ENCODE assay signal across 13 cellular contexts in genomic region chr20:3082955-3083952, GRCh38. TPM values are rescaled to one million over a fixed set of nuclear protein-coding genes. Genes with fewer than 3 reads are reported as not detected.
DNase-seq lines count a peak whose midpoint lies in the region; ATAC-seq and TF ChIP-seq lines count a peak whose summit lies in the region.
"Had no signal": no experiment of that assay in that cellular context is flagged by ENCODE, and none has a peak within 500 bp of the region (broad histone marks: within the 10 kb centered on the region; RNA-seq: fewer than 3 reads in every experiment).

No MANE protein-coding gene starts in this region.

- H3K36me3 Mint-ChIP-seq in activated CD8-positive, alpha-beta memory T cell treated with anti-CD3 and anti-CD28 coated beads, Interleukin-2, amount 10 ng/mL, durations not matched to agents 7 days and 5 days, result no peaks in the 10 kb centered on the region
- H3K36me3 Mint-ChIP-seq in activated naive CD8-positive, alpha-beta T cell, result peaks cover 2% of the 10 kb centered on the region

- H3K36me3 ChIP-seq in left lung, result no peaks in the 10 kb centered on the region
- no peaks in the 10 kb centered on the region for H3K36me3 ChIP-seq in stomach
- H3K36me3 ChIP-seq in SJCRH30, result no peaks in the 10 kb centered on the region
- H3K36me3 ChIP-seq: BLaER1 treated with 17β-estradiol and CSF1 and Interleukin-3, amounts not matched to agents 10 nM and 100 nM had no signal

- peak; percentile 41 for ATAC-seq in activated CD8-positive, alpha-beta memory T cell treated with anti-CD3 and anti-CD28 coated beads, Interleukin-2, amount 10 ng/mL, durations not matched to agents 7 days and 5 days
- ATAC-seq in left lung, result peak; percentile 18
- no peak for ATAC-seq in HG02852 (IDR thresholded peaks at IDR 0.05; ENCODE audit: unreplicated experiment)
- ATAC-seq: mucosa of descending colon had no signal

- H3K4me1 ChIP-seq in left lung (peaks cover 5 to 17% of the 10 kb centered on the region in 2 donors), stomach (peaks cover 14 to 31% (median 24%) of the 10 kb centered on the region in 4 donors), SJCRH30 (no peaks in the 10 kb centered on the region)
- H3K4me1 ChIP-seq: BLaER1 treated with 17β-estradiol and CSF1 and Interleukin-3, amounts not matched to agents 10 nM and 100 nM had no signal

- intact Hi-C loops in left lung (cut with DNase I), result no loop called here
- intact Hi-C loops in stomach (cut with DNase I; ENCODE audit: low total_unique reads), result no loop called here

- DNase-seq in activated CD8-positive, alpha-beta memory T cell treated with anti-CD3 and anti-CD28 coated beads, Interleukin-2, amount 10 ng/mL, durations not matched to agents 7 days and 5 days, result no peak
- DNase-seq in activated CD8-positive, alpha-beta memory T cell treated with anti-CD3 and anti-CD28 coated beads, Interleukin-2, amount 50 U/mL, for 4 hours, result no peak
- peak in 1 of 2 donors; percentile 72 for DNase-seq in left lung
- DNase-seq in stomach, result no peak
- no peak for DNase-seq in NCI-H510A treated with DMSO at 0.1 percent for 48 hours (lab: John Stamatoyannopoulos, UW)
- no peak for DNase-seq in SJCRH30
- DNase-seq: activated effector memory CD4-positive, alpha-beta T cell treated with anti-CD3 and anti-CD28 coated beads, Interleukin-2, amount 50 U/mL, for 16 hours; NCI-H2171 had no signal

- peak overlapping the region in 1 of 2 donors; percentile 14 for H3K4me3 ChIP-seq in left lung
- H3K4me3 ChIP-seq in stomach, result peak overlapping the region; percentile 34 to 56 (median 41)
- H3K4me3 ChIP-seq in SJCRH30, result no peak overlapping the region
- H3K4me3 ChIP-seq: BLaER1 treated with 17β-estradiol and CSF1 and Interleukin-3, amounts not matched to agents 10 nM and 100 nM; mucosa of descending colon had no signal

- WGBS in stomach, 5 donors, result 13 to 39% (median 18%) methylated on average over 27 to 76 of the region's 76 CpGs

- TF ChIP-seq EP300 in stomach (IDR thresholded peaks at IDR 0.05), result no peak

- TF ChIP-seq POLR2A in stomach (IDR thresholded peaks at IDR 0.05), result no peak

- H3K27ac Mint-ChIP-seq in activated CD8-positive, alpha-beta memory T cell treated with anti-CD3 and anti-CD28 coated beads, Interleukin-2, amount 10 ng/mL, durations not matched to agents 7 days and 5 days, result no peak overlapping the region
- no peak overlapping the region for H3K27ac Mint-ChIP-seq in activated naive CD8-positive, alpha-beta T cell

- H3K4me3 Mint-ChIP-seq in activated CD8-positive, alpha-beta memory T cell treated with anti-CD3 and anti-CD28 coated beads, Interleukin-2, amount 10 ng/mL, durations not matched to agents 7 days and 5 days, result no peak overlapping the region
- H3K4me3 Mint-ChIP-seq in activated naive CD8-positive, alpha-beta T cell, result peak overlapping the region; percentile 62

- peaks cover 2% of the 10 kb centered on the region for H3K4me1 Mint-ChIP-seq in activated CD8-positive, alpha-beta memory T cell treated with anti-CD3 and anti-CD28 coated beads, Interleukin-2, amount 10 ng/mL, durations not matched to agents 7 days and 5 days
- peaks cover 5% of the 10 kb centered on the region for H3K4me1 Mint-ChIP-seq in activated naive CD8-positive, alpha-beta T cell (ENCODE audit: low read depth)

- TF ChIP-seq CTCF in left lung (IDR thresholded peaks at IDR 0.05) (no peak), stomach (IDR thresholded peaks at IDR 0.05) (no peak)

- H3K27me3 Mint-ChIP-seq in activated CD8-positive, alpha-beta memory T cell treated with anti-CD3 and anti-CD28 coated beads, Interleukin-2, amount 10 ng/mL, durations not matched to agents 7 days and 5 days, result peaks cover 64% of the 10 kb centered on the region
- peaks cover 11% of the 10 kb centered on the region for H3K27me3 Mint-ChIP-seq in activated naive CD8-positive, alpha-beta T cell

- H3K27me3 ChIP-seq in left lung (peaks cover 29 to 75% of the 10 kb centered on the region in 2 donors), stomach (peaks cover 0 to 68% (median 42%) of the 10 kb centered on the region in 3 donors), SJCRH30 (no peaks in the 10 kb centered on the region)

- no peaks in the 10 kb centered on the region for H3K9me3 Mint-ChIP-seq in activated CD8-positive, alpha-beta memory T cell treated with anti-CD3 and anti-CD28 coated beads, Interleukin-2, amount 10 ng/mL, durations not matched to agents 7 days and 5 days (ENCODE audit: low read depth)
- no peaks in the 10 kb centered on the region for H3K9me3 Mint-ChIP-seq in activated naive CD8-positive, alpha-beta T cell (ENCODE audit: low read depth)

- H3K9me3 ChIP-seq in left lung (no peaks in the 10 kb centered on the region), stomach (no peaks in the 10 kb centered on the region), SJCRH30 (replicated peaks) (no peaks in the 10 kb centered on the region)
- H3K9me3 ChIP-seq: mucosa of descending colon had no signal

- CTCF ChIA-PET in activated CD8-positive, alpha-beta memory T cell treated with anti-CD3 and anti-CD28 coated beads, Interleukin-2, amount 10 ng/mL, durations not matched to agents 7 days and 5 days (lab: Charles Lee), result no interaction called here

- no peak overlapping the region for H3K27ac ChIP-seq in left lung
- H3K27ac ChIP-seq in stomach, result no peak overlapping the region
- H3K27ac ChIP-seq in SJCRH30, result no peak overlapping the region
- H3K27ac ChIP-seq: BLaER1 treated with 17β-estradiol and CSF1 and Interleukin-3, amounts not matched to agents 10 nM and 100 nM had no signal

RNA-seq across cellular contexts. Expression of gene AVP, which starts 1.3 kb away (rescaled TPM):
- total RNA-seq in activated CD8-positive, alpha-beta memory T cell treated with anti-CD3 and anti-CD28 coated beads, Interleukin-2, amount 10 ng/mL, durations not matched to agents 7 days and 5 days, result not detected
- total RNA-seq in left lung, result not detected
- total RNA-seq in stomach, result not detected
- polyA plus RNA-seq in stomach, result not detected
- total RNA-seq in SJCRH30 (2014; rRNA removed; shearing (Covaris generic)), result not detected in 2 replicates
- total RNA-seq: fibroblast of lung, mucosa of descending colon had no signal
- polyA plus RNA-seq: fibroblast of lung had no signal

RNA-seq across cellular contexts. Expression of gene OXT, which starts 11.8 kb away (rescaled TPM):
- total RNA-seq in activated CD8-positive, alpha-beta memory T cell treated with anti-CD3 and anti-CD28 coated beads, Interleukin-2, amount 10 ng/mL, durations not matched to agents 7 days and 5 days, result not detected
- total RNA-seq in left lung (under 1 TPM in 1 of 2 donors, not detected in 1; 0.55 TPM), stomach (not detected)
- polyA plus RNA-seq in stomach, result under 1 TPM in 1 of 3 donors, not detected in 2; 0.45 TPM
- not detected in 2 replicates for total RNA-seq in SJCRH30 (2014; rRNA removed; shearing (Covaris generic))
- total RNA-seq: fibroblast of lung had no signal
- polyA plus RNA-seq: fibroblast of lung had no signal

RNA-seq across cellular contexts. Expression of gene MRPS26, which starts 37.4 kb away (rescaled TPM):
- total RNA-seq in activated CD8-positive, alpha-beta memory T cell treated with anti-CD3 and anti-CD28 coated beads, Interleukin-2, amount 10 ng/mL, durations not matched to agents 7 days and 5 days, result 10 to 100 TPM; 43.0 to 46.7 TPM
- total RNA-seq in left lung (10 to 100 TPM; 37.4 to 40.4 TPM), stomach (100 to 1,000 TPM in 1 of 5 donors, 10 to 100 TPM in 3, 1 to 10 TPM in 1; 4.5 to 102 (median 34.5) TPM)
- 10 to 100 TPM; 65.4 to 82.8 (median 74.3) TPM for polyA plus RNA-seq in stomach
- 46.2 and 46.5 TPM in 2 replicates for total RNA-seq in SJCRH30 (2014; rRNA removed; shearing (Covaris generic))

RNA-seq across cellular contexts. Expression of gene GNRH2, which starts 39.8 kb away (rescaled TPM):
- under 1 TPM; 0.55 to 0.63 TPM for total RNA-seq in activated CD8-positive, alpha-beta memory T cell treated with anti-CD3 and anti-CD28 coated beads, Interleukin-2, amount 10 ng/mL, durations not matched to agents 7 days and 5 days
- total RNA-seq in left lung (under 1 TPM in 1 of 2 donors, not detected in 1; 0.63 TPM), stomach (1 to 10 TPM in 1 of 5 donors, not detected in 4; 8.0 TPM)
- 1 to 10 TPM in 1 of 3 donors, not detected in 2; 1.4 TPM for polyA plus RNA-seq in stomach
- total RNA-seq in SJCRH30 (2014; rRNA removed; shearing (Covaris generic)), result 0.43 TPM in 1 of 2 replicates, not detected in the other
- total RNA-seq: fibroblast of lung had no signal
- polyA plus RNA-seq: fibroblast of lung had no signal
